In genomic region chr17:69763503-69763902, GRCh38 we compare ENCODE assay signal across 14 cellular contexts.
DNase-seq lines count a peak whose midpoint lies in the region; ATAC-seq and TF ChIP-seq lines count a peak whose summit lies in the region.
"Had no signal": no experiment of that assay in that cellular context is flagged by ENCODE, and none has a peak within 500 bp of the region (broad histone marks: within the 10 kb centered on the region; RNA-seq: fewer than 3 reads in every experiment).

No MANE protein-coding gene starts in this region.

- H3K9ac ChIP-seq in HCT116 (ENCODE audit: low read length) (no peak overlapping the region), fibroblast of lung (ENCODE audit: insufficient read depth, low read length) (no peak overlapping the region)
- H3K9ac ChIP-seq: KMS-11 had no signal

- RAD21 ChIA-PET in HCT116 (lab: Charles Lee; ENCODE audit: low non-redundant PET in 1 of 2, low total read pairs in 2 of 2, uncharacterized antibody in 2 of 2, unreplicated experiment in 2 of 2): no interaction called here

- TF ChIP-seq CTCF in HCT116 (IDR thresholded peaks at IDR 0.05 in 2 of 3, conservative IDR thresholded peaks at IDR 0.05 in 1 of 3; ENCODE audit: borderline replicate concordance in 1 of 3, insufficient read depth in 1 of 3, low read depth in 2 of 3, low read length in 2 of 3) (no peak), fibroblast of lung (conservative IDR thresholded peaks at IDR 0.05 in 1 of 2, IDR thresholded peaks at IDR 0.05 in 1 of 2; ENCODE audit: low read depth in 1 of 2, low read length in 2 of 2) (no peak), retinal pigment epithelial cell (conservative IDR thresholded peaks at IDR 0.05; ENCODE audit: low read depth, low read length) (no peak)

- H4K20me1 ChIP-seq in HCT116 (ENCODE audit: insufficient read depth) (no peaks in the 10 kb centered on the region), fibroblast of lung (ENCODE audit: control insufficient read depth, extremely low read depth, insufficient read depth, low read length) (no peaks in the 10 kb centered on the region)

- H3K4me2 ChIP-seq in HCT116 (ENCODE audit: low read length): no peak overlapping the region
- no peak overlapping the region for H3K4me2 ChIP-seq in fibroblast of lung (ENCODE audit: extremely low read depth, insufficient read depth, low read length)
- H3K4me2 ChIP-seq: KMS-11 had no signal

- ATAC-seq in HCT116 (no peak), HG03045 (IDR thresholded peaks at IDR 0.05; ENCODE audit: unreplicated experiment) (no peak), HG03469 (IDR thresholded peaks at IDR 0.05; ENCODE audit: unreplicated experiment) (no peak)
- ATAC-seq: CD8-positive, alpha-beta T cell; WTC11 had no signal

- H3K27ac ChIP-seq in HCT116 (ENCODE audit: low read depth, low read length) (no peak overlapping the region), SJCRH30 (no peak overlapping the region), fibroblast of lung (ENCODE audit: insufficient read depth, low read length) (peak overlapping the region; percentile 36)
- H3K27ac ChIP-seq: KMS-11 had no signal

- H3K27me3 ChIP-seq in HCT116 (ENCODE audit: insufficient read depth, low read length) (no peaks in the 10 kb centered on the region), SJCRH30 (no peaks in the 10 kb centered on the region), fibroblast of lung (ENCODE audit: control insufficient read depth, insufficient read depth, low read length) (no peaks in the 10 kb centered on the region)

- intact Hi-C loops in HCT116 (cut with micrococcal nuclease): no loop called here

- BruUV-seq in HCT116 (replicated peaks; lab: Mats Ljungman, UMichigan): no TSS peak

- H3K4me3 ChIP-seq in HCT116 (replicated peaks in 1 of 2; ENCODE audit: low read depth in 1 of 2, low read length in 2 of 2) (no peak overlapping the region), SJCRH30 (no peak overlapping the region), fibroblast of lung (replicated peaks in 1 of 4; ENCODE audit: control extremely low read depth in 1 of 4, insufficient read depth in 1 of 4, low read depth in 3 of 4, low read length in 4 of 4) (no peak overlapping the region), retinal pigment epithelial cell (ENCODE audit: low read length) (no peak overlapping the region)
- H3K4me3 ChIP-seq: lung had no signal

- H2AFZ ChIP-seq in HCT116 (ENCODE audit: low read depth, low read length, poor library complexity, severe bottlenecking) (no peak overlapping the region), fibroblast of lung (ENCODE audit: low read length) (no peak overlapping the region)

- CTCF ChIA-PET in HCT116 (lab: Charles Lee): no interaction called here

- DNase-seq in HCT116 (ENCODE audit: low read depth, low spot score) (no peak), SJCRH30 (peak; percentile 1 to 21), fibroblast of lung (ENCODE audit: low read depth in 2 of 2) (peak; percentile 41 to 69), retinal pigment epithelial cell (ENCODE audit: low read depth) (peak; percentile 12), NCI-H446 treated with DMSO at 0.1 percent for 48 hours (lab: John Stamatoyannopoulos, UW) (no peak)
- DNase-seq: activated CD8-positive, alpha-beta memory T cell treated with anti-CD3 and anti-CD28 coated beads, Interleukin-2, amount 50 U/mL, for 48 hours; CD8-positive, alpha-beta T cell; NCI-H2107; stimulated activated CD4-positive, alpha-beta T cell treated with anti-CD3 and anti-CD28 coated beads, Interleukin-12 subunit alpha, Interleukin-12 subunit beta, amount 100 ng/mL, for 4 hours had no signal

- H3K79me2 ChIP-seq in HCT116 (ENCODE audit: insufficient read depth, low read length): no peaks in the 10 kb centered on the region
- no peaks in the 10 kb centered on the region for H3K79me2 ChIP-seq in fibroblast of lung (ENCODE audit: control insufficient read depth, insufficient read depth, low read length)

- H3K9me3 ChIP-seq in HCT116 (ENCODE audit: control insufficient read depth in 1 of 2, insufficient read depth in 1 of 2, low read depth in 1 of 2, low read length in 2 of 2): peaks cover 0 to 5% of the 10 kb centered on the region in 2 experiments; a peak in 2 of 4 replicates
- H3K9me3 ChIP-seq in SJCRH30 (replicated peaks): no peaks in the 10 kb centered on the region
- H3K9me3 ChIP-seq in fibroblast of lung (ENCODE audit: control insufficient read depth, insufficient read depth, low read depth, low read length): no peaks in the 10 kb centered on the region

- H3K9me2 ChIP-seq in HCT116 (ENCODE audit: insufficient read depth): no peaks in the 10 kb centered on the region

- POLR2A ChIA-PET in HCT116 (lab: Charles Lee): no interaction called here

- peaks cover 3 to 23% of the 10 kb centered on the region in 2 experiments; a peak in 3 of 4 replicates for H3K4me1 ChIP-seq in HCT116 (ENCODE audit: control insufficient read depth in 1 of 2, insufficient read depth in 2 of 2, low read length in 2 of 2)
- H3K4me1 ChIP-seq in SJCRH30: no peaks in the 10 kb centered on the region
- H3K4me1 ChIP-seq in fibroblast of lung (ENCODE audit: control insufficient read depth, extremely low read depth, insufficient read depth, low read length): peaks cover 20% of the 10 kb centered on the region

- TF ChIP-seq POLR2A in HCT116 (IDR thresholded peaks at IDR 0.05; ENCODE audit: borderline replicate concordance, extremely low read depth, insufficient read depth, insufficient read length): no peak

- no peaks in the 10 kb centered on the region for H3K36me3 ChIP-seq in HCT116 (ENCODE audit: control insufficient read depth in 1 of 2, insufficient read depth in 2 of 2, low read length in 2 of 2)
- no peaks in the 10 kb centered on the region for H3K36me3 ChIP-seq in SJCRH30
- no peaks in the 10 kb centered on the region for H3K36me3 ChIP-seq in fibroblast of lung (ENCODE audit: control insufficient read depth, insufficient read depth, low read length)

- TF ChIP-seq RAD21 in HCT116 (IDR thresholded peaks at IDR 0.05; ENCODE audit: low read depth): no peak

TF ChIP-seq in HCT116, 20 proteins besides CTCF, POLR2A, EP300 and RAD21:
- TF ChIP-seq, protein P1, sequence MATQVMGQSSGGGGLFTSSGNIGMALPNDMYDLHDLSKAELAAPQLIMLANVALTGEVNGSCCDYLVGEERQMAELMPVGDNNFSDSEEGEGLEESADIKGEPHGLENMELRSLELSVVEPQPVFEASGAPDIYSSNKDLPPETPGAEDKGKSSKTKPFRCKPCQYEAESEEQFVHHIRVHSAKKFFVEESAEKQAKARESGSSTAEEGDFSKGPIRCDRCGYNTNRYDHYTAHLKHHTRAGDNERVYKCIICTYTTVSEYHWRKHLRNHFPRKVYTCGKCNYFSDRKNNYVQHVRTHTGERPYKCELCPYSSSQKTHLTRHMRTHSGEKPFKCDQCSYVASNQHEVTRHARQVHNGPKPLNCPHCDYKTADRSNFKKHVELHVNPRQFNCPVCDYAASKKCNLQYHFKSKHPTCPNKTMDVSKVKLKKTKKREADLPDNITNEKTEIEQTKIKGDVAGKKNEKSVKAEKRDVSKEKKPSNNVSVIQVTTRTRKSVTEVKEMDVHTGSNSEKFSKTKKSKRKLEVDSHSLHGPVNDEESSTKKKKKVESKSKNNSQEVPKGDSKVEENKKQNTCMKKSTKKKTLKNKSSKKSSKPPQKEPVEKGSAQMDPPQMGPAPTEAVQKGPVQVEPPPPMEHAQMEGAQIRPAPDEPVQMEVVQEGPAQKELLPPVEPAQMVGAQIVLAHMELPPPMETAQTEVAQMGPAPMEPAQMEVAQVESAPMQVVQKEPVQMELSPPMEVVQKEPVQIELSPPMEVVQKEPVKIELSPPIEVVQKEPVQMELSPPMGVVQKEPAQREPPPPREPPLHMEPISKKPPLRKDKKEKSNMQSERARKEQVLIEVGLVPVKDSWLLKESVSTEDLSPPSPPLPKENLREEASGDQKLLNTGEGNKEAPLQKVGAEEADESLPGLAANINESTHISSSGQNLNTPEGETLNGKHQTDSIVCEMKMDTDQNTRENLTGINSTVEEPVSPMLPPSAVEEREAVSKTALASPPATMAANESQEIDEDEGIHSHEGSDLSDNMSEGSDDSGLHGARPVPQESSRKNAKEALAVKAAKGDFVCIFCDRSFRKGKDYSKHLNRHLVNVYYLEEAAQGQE (IDR thresholded peaks at IDR 0.05; ENCODE audit: low read depth): peak; percentile 37
- TF ChIP-seq EZH2phosphoT487 (IDR thresholded peaks at IDR 0.05; ENCODE audit: borderline replicate concordance): no peak
TF ChIP-seq in HCT116: peak in this region for 1.

Comparison
In these comparisons a context has a peak if more than half of its experiments do, and no peak if none do; other contexts are left out.
1. DNase-seq: peak in SJCRH30 (2 of 2), fibroblast of lung (2 of 2) and retinal pigment epithelial cell (single experiment); none in HCT116 (single experiment) and NCI-H446 treated with DMSO at 0.1 percent for 48 hours (single experiment).